1 cellular context compared by ENCODE assay signal in genomic region chr1:212158912-212159796, GRCh38.
TF ChIP-seq lines count a peak whose summit lies in the region.

No MANE protein-coding gene starts in this region.

TF ChIP-seq in IMR-90, 13 proteins besides CTCF, POLR2A, EP300 and RAD21 (continued from another document):
- TF ChIP-seq NFE2L2 (IDR thresholded peaks at IDR 0.05; ENCODE audit: low read depth, low read length): no peak
- no peak for TF ChIP-seq CEBPB (IDR thresholded peaks at IDR 0.05; ENCODE audit: low read depth, low read length)
- TF ChIP-seq RFX5 (IDR thresholded peaks at IDR 0.05; ENCODE audit: low read depth, low read length): no peak
- TF ChIP-seq, protein P1, sequence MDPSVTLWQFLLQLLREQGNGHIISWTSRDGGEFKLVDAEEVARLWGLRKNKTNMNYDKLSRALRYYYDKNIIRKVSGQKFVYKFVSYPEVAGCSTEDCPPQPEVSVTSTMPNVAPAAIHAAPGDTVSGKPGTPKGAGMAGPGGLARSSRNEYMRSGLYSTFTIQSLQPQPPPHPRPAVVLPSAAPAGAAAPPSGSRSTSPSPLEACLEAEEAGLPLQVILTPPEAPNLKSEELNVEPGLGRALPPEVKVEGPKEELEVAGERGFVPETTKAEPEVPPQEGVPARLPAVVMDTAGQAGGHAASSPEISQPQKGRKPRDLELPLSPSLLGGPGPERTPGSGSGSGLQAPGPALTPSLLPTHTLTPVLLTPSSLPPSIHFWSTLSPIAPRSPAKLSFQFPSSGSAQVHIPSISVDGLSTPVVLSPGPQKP (IDR thresholded peaks at IDR 0.05; ENCODE audit: borderline replicate concordance, low read depth, low read length): no peak
TF ChIP-seq in IMR-90: peak in this region for 0.
